Comparison of ENCODE assay signal across 10 cellular contexts in the genomic region with DNA sequence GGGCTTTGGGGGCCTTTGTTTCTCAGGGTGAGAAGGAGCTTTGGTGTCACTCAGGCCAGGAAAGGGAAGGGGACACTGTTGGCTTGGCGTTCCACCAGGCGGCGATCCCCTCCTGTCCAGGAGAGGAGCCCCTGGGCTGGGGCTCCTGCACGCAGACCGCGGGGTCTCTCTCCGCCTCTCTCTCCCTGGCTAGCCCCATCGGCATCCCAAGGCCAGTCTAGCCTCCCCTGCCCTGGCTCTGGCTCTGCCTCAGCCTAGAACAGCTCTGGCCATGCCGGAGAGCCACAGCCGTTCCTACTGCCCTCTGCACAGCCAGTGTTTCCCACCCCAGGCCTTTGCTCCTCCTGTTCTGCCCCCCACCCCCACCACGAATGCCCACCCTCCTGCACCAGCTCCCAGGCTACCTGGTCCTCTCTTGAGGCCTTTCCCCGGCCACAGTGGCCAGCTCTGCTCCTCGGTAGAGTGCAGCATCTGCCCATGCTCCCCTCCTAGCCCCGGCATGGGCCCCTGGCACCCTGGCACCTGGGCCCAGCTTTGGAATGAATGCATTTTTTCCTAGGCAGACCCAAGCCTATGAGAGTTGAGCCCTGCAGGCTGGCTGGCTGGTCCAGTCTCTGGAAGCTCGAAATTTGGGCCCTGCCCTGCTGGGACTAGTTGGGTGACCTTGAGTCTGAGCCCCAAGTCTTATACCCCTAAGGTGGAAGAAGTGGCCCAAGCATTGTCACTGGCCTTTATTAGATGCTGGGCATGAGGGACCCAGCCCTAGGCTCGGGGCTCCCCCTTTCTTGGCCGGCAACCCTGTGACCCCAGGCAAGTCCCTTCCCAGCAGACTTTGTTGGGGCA. TPM values are rescaled to one million over a fixed set of nuclear protein-coding genes. Genes with fewer than 3 reads are reported as not detected.
A peak's percentile ranks its signal among the peaks of the same experiment; 100 is the strongest.
DNase-seq lines count a peak whose midpoint lies in the region; ATAC-seq and TF ChIP-seq lines count a peak whose summit lies in the region.
"Had no signal": no experiment of that assay in that cellular context is flagged by ENCODE, and none has a peak within 500 bp of the region (broad histone marks: within the 10 kb centered on the region; RNA-seq: fewer than 3 reads in every experiment).

No MANE protein-coding gene starts in this region.

- no peak for ATAC-seq in naive thymus-derived CD4-positive, alpha-beta T cell
- ATAC-seq in GM18873 (IDR thresholded peaks at IDR 0.05; ENCODE audit: low FRiP score, unreplicated experiment) = no peak
- ATAC-seq: activated naive CD4-positive, alpha-beta T cell treated with anti-CD3 and anti-CD28 coated beads, Interleukin-2, amount 50 U/mL, for 72 hours; left colon had no signal

- TF ChIP-seq CTCF in BE2C (IDR thresholded peaks at IDR 0.05; ENCODE audit: low read depth, low read length) = peak; percentile 56
- no peak for TF ChIP-seq CTCF in breast epithelium (IDR thresholded peaks at IDR 0.05)
- TF ChIP-seq CTCF in uterus (IDR thresholded peaks at IDR 0.05) = no peak

- peak overlapping the region in 6 of 10 donors; percentile 7 to 80 (median 50) for H3K4me3 Mint-ChIP-seq in naive thymus-derived CD4-positive, alpha-beta T cell

- H3K27ac ChIP-seq in breast epithelium (peak overlapping the region in 1 of 2 donors; percentile 58), uterus (no peak overlapping the region)
- no peak overlapping the region for H3K27ac ChIP-seq in naive thymus-derived CD4-positive, alpha-beta T cell (ENCODE audit: low read depth, low read length)

- H3K36me3 Mint-ChIP-seq in naive thymus-derived CD4-positive, alpha-beta T cell = peaks cover 0 to 7% (median 0%) of the 10 kb centered on the region in 5 donors
- H3K36me3 Mint-ChIP-seq: activated naive CD4-positive, alpha-beta T cell treated with anti-CD3 and anti-CD28 coated beads, Interleukin-2, amount 50 U/mL, for 72 hours had no signal

- peak overlapping the region; percentile 83 for H3K4me3 ChIP-seq in BE2C (ENCODE audit: low read depth, low read length)
- no peak overlapping the region; the same call in 1 of the 2 replicates for H3K4me3 ChIP-seq in H7 (ENCODE audit: insufficient read depth, low read depth, low read length)
- H3K4me3 ChIP-seq in breast epithelium = peak overlapping the region; percentile 85 to 94 (median 87)
- H3K4me3 ChIP-seq in naive thymus-derived CD4-positive, alpha-beta T cell (ENCODE audit: low read length) = no peak overlapping the region
- no peak overlapping the region for H3K4me3 ChIP-seq in uterus

- H3K36me3 ChIP-seq in BE2C (peaks cover 23% of the 10 kb centered on the region), H7 (replicated peaks; ENCODE audit: control insufficient read depth, insufficient read depth, low read length) (peaks cover 8% of the 10 kb centered on the region), breast epithelium (no peaks in the 10 kb centered on the region), uterus (no peaks in the 10 kb centered on the region)
- H3K36me3 ChIP-seq in naive thymus-derived CD4-positive, alpha-beta T cell (ENCODE audit: control insufficient read depth in 2 of 3, insufficient read depth in 3 of 3, low read length in 3 of 3) = no peaks in the 10 kb centered on the region

- intact Hi-C loops in breast epithelium (cut with DNase I; ENCODE audit: low total_unique reads) = no loop called here
- intact Hi-C loops in naive thymus-derived CD4-positive, alpha-beta T cell (cut with micrococcal nuclease) = loop anchor here in 1 of 2 donors (10.0 kb wide), 1 partner anchor 1611 kb away; a partner anchor contains a TSS
- intact Hi-C loops in uterus (cut with DNase I; ENCODE audit: low total_unique reads) = no loop called here

- CTCF ChIA-PET in naive thymus-derived CD4-positive, alpha-beta T cell (lab: Charles Lee) = no interaction called here

- H3K9me3 Mint-ChIP-seq in naive thymus-derived CD4-positive, alpha-beta T cell = no peaks in the 10 kb centered on the region
- H3K9me3 Mint-ChIP-seq: activated naive CD4-positive, alpha-beta T cell treated with anti-CD3 and anti-CD28 coated beads, Interleukin-2, amount 50 U/mL, for 72 hours had no signal

- H3K9me3 ChIP-seq in BE2C (no peaks in the 10 kb centered on the region), breast epithelium (no peaks in the 10 kb centered on the region), uterus (no peaks in the 10 kb centered on the region)
- no peaks in the 10 kb centered on the region for H3K9me3 ChIP-seq in naive thymus-derived CD4-positive, alpha-beta T cell (ENCODE audit: control insufficient read depth in 2 of 3, low read length in 3 of 3)

- H3K27ac Mint-ChIP-seq in naive thymus-derived CD4-positive, alpha-beta T cell = peak overlapping the region in 3 of 9 donors; percentile 38 to 76 (median 53)
- H3K27ac Mint-ChIP-seq: activated naive CD4-positive, alpha-beta T cell treated with anti-CD3 and anti-CD28 coated beads, Interleukin-2, amount 50 U/mL, for 72 hours had no signal

- TF ChIP-seq POLR2A in breast epithelium (IDR thresholded peaks at IDR 0.05) = no peak
- no peak for TF ChIP-seq POLR2A in uterus (IDR thresholded peaks at IDR 0.05)

- POLR2A ChIA-PET in naive thymus-derived CD4-positive, alpha-beta T cell (lab: Charles Lee) = no interaction called here

- peak; percentile 76 for DNase-seq in BE2C
- peak; percentile 82 for DNase-seq in H7
- DNase-seq in breast epithelium (ENCODE audit: low spot score in 2 of 2) = no peak
- no peak for DNase-seq in naive thymus-derived CD4-positive, alpha-beta T cell
- no peak for DNase-seq in glomerular visceral epithelial cell (ENCODE audit: extremely low spot score)
- no peak for DNase-seq in uterus
- DNase-seq in NCI-H146 treated with DMSO at 0.1 percent for 48 hours (lab: John Stamatoyannopoulos, UW; ENCODE audit: unreplicated experiment) = no peak
- DNase-seq: left colon had no signal

- peaks cover 0 to 12% (median 9%) of the 10 kb centered on the region in 7 donors for H3K4me1 Mint-ChIP-seq in naive thymus-derived CD4-positive, alpha-beta T cell

- H3K27me3 Mint-ChIP-seq in naive thymus-derived CD4-positive, alpha-beta T cell = peaks cover 0 to 7% (median 0%) of the 10 kb centered on the region in 5 donors

- H3K27me3 ChIP-seq in BE2C (0 out of 2 replicates have a peak, but pooled peaks cover 3% of the 10 kb centered on the region), H7 (ENCODE audit: control insufficient read depth, insufficient read depth, low read length) (peaks cover 4% of the 10 kb centered on the region; the same call in 1 of the 2 replicates), breast epithelium (no peaks in the 10 kb centered on the region), uterus (no peaks in the 10 kb centered on the region)
- no peaks in the 10 kb centered on the region for H3K27me3 ChIP-seq in naive thymus-derived CD4-positive, alpha-beta T cell (ENCODE audit: control insufficient read depth in 2 of 2, insufficient read depth in 2 of 2, low read length in 2 of 2)

- H3K4me1 ChIP-seq in BE2C (peaks cover 22% of the 10 kb centered on the region), breast epithelium (peaks cover 3 to 6% of the 10 kb centered on the region in 2 donors), uterus (peaks cover 0 to 6% of the 10 kb centered on the region in 2 donors)
- peaks cover 6 to 8% of the 10 kb centered on the region in 2 donors for H3K4me1 ChIP-seq in naive thymus-derived CD4-positive, alpha-beta T cell (ENCODE audit: control insufficient read depth in 2 of 2, insufficient read depth in 2 of 2, low read length in 2 of 2)

RNA-seq across cellular contexts. Expression of a gene that starts 2.4 kb away (rescaled TPM):
- 261 TPM for polyA plus RNA-seq in BE2C (2012; ENCODE audit: insufficient read depth, insufficient read length, low read depth)
- total RNA-seq in H7 (2014; rRNA removed; shearing (Covaris generic)) = 41.9 and 42.7 TPM in 2 replicates
- 10 to 100 TPM; 21.3 to 32.2 (median 25.9) TPM for total RNA-seq in breast epithelium
- total RNA-seq in naive thymus-derived CD4-positive, alpha-beta T cell = 10 to 100 TPM in 3 of 5 experiments, 1 to 10 TPM in 2; 7.8 to 16.8 (median 10.7) TPM
- polyA plus RNA-seq in naive thymus-derived CD4-positive, alpha-beta T cell = 1 to 10 TPM in 1 of 2 donors, under 1 TPM in 1; 0.27 to 1.6 TPM
- 10 to 100 TPM in 3 of 4 donors, 1 to 10 TPM in 1; 6.7 to 38.2 (median 16.9) TPM for total RNA-seq in uterus

Comparison
In these comparisons a context has a peak if more than half of its experiments do, and no peak if none do; other contexts are left out.
1. DNase-seq: peak in BE2C (single experiment) and H7 (single experiment); none in breast epithelium (0 of 2), naive thymus-derived CD4-positive, alpha-beta T cell (0 of 9), glomerular visceral epithelial cell (single experiment), uterus (0 of 2) and NCI-H146 treated with DMSO at 0.1 percent for 48 hours (single experiment).
2. H3K4me3 ChIP-seq: peak in BE2C (single experiment) and breast epithelium (3 of 3); none in H7 (single experiment), naive thymus-derived CD4-positive, alpha-beta T cell (single experiment) and uterus (0 of 2).